1 cellular context compared by ENCODE assay signal in genomic region chr17:81097134-81097942, GRCh38.
TF ChIP-seq lines count a peak whose summit lies in the region.

No MANE protein-coding gene starts in this region.

TF ChIP-seq in HepG2, 621 proteins besides CTCF, POLR2A, EP300 and RAD21 (continued from another document and continues in another):
- TF ChIP-seq ZNF597 (CRISPR knock-in tag; IDR thresholded peaks at IDR 0.05), result no peak
- no peak for TF ChIP-seq CERS6 (CRISPR knock-in tag; IDR thresholded peaks at IDR 0.05)
- TF ChIP-seq ASH2L (IDR thresholded peaks at IDR 0.05; ENCODE audit: insufficient read length, low read depth, low read length), result peak; percentile 15
- TF ChIP-seq ZIK1 (CRISPR knock-in tag; IDR thresholded peaks at IDR 0.05; ENCODE audit: borderline replicate concordance, low read depth), result no peak
- TF ChIP-seq RORA (CRISPR knock-in tag; IDR thresholded peaks at IDR 0.05), result no peak
- no peak; the same call in 1 of the 2 replicates for TF ChIP-seq ZMYM4 (CRISPR knock-in tag; IDR thresholded peaks at IDR 0.05)
- TF ChIP-seq KMT2A (CRISPR knock-in tag; IDR thresholded peaks at IDR 0.05), result no peak
- no peak; the same call in 1 of the 2 replicates for TF ChIP-seq FOXC1 (CRISPR knock-in tag; IDR thresholded peaks at IDR 0.05; ENCODE audit: borderline replicate concordance)
- no peak for TF ChIP-seq ZNF761 (CRISPR knock-in tag; conservative IDR thresholded peaks at IDR 0.05)
- TF ChIP-seq ZFP36 (IDR thresholded peaks at IDR 0.05; ENCODE audit: borderline replicate concordance, low read depth, low read length, partially characterized antibody), result no peak
- no peak for TF ChIP-seq TFE3 (CRISPR knock-in tag; IDR thresholded peaks at IDR 0.05)
- TF ChIP-seq BCLAF1 (IDR thresholded peaks at IDR 0.05), result no peak
- no peak for TF ChIP-seq ZNF414 (CRISPR knock-in tag; IDR thresholded peaks at IDR 0.05)
- no peak for TF ChIP-seq ZNF704 (CRISPR knock-in tag; IDR thresholded peaks at IDR 0.05; ENCODE audit: borderline replicate concordance)
- TF ChIP-seq ZNF670 (CRISPR knock-in tag; IDR thresholded peaks at IDR 0.05; ENCODE audit: borderline replicate concordance), result no peak
- TF ChIP-seq ZNF17 (CRISPR knock-in tag; IDR thresholded peaks at IDR 0.05), result no peak
- TF ChIP-seq PAXIP1 (CRISPR knock-in tag; conservative IDR thresholded peaks at IDR 0.05), result 0 out of 2 replicates have a peak, but pooled peaks have one; percentile 34
- TF ChIP-seq MAF1 (CRISPR knock-in tag; IDR thresholded peaks at IDR 0.05; ENCODE audit: borderline replicate concordance), result no peak
- no peak for TF ChIP-seq DNMT3B (CRISPR knock-in tag; conservative IDR thresholded peaks at IDR 0.05)
- no peak for TF ChIP-seq PTBP1 (IDR thresholded peaks at IDR 0.05; ENCODE audit: low read depth, low read length, poor library complexity, severe bottlenecking)
- TF ChIP-seq PHB2 (IDR thresholded peaks at IDR 0.05; ENCODE audit: partially characterized antibody), result no peak
- no peak for TF ChIP-seq ZNF629 (CRISPR knock-in tag; conservative IDR thresholded peaks at IDR 0.05)
- no peak for TF ChIP-seq CBX1 (IDR thresholded peaks at IDR 0.05; ENCODE audit: low read depth)
- no peak; the same call in 1 of the 2 replicates for TF ChIP-seq ZZZ3 (CRISPR knock-in tag; IDR thresholded peaks at IDR 0.05; ENCODE audit: borderline replicate concordance)
- TF ChIP-seq GATA4 (IDR thresholded peaks at IDR 0.05; ENCODE audit: borderline replicate concordance, low read depth), result no peak
- TF ChIP-seq HNF1A (IDR thresholded peaks at IDR 0.05; ENCODE audit: low read depth), result no peak
- no peak for TF ChIP-seq HNF1A (CRISPR knock-in tag; IDR thresholded peaks at IDR 0.05; ENCODE audit: borderline replicate concordance)
- 0 out of 2 replicates have a peak, but pooled peaks have one; percentile 59 for TF ChIP-seq EEA1 (CRISPR knock-in tag; IDR thresholded peaks at IDR 0.05; ENCODE audit: borderline replicate concordance)
- no peak for TF ChIP-seq MTF2 (CRISPR knock-in tag; IDR thresholded peaks at IDR 0.05; ENCODE audit: borderline replicate concordance)
- no peak for TF ChIP-seq ZFYVE20 (CRISPR knock-in tag; IDR thresholded peaks at IDR 0.05; ENCODE audit: borderline replicate concordance, low read depth)
- no peak for TF ChIP-seq TCF7L2 (IDR thresholded peaks at IDR 0.05; ENCODE audit: low read depth, low read length)
